8 cellular contexts compared by ENCODE assay signal in the genomic region with DNA sequence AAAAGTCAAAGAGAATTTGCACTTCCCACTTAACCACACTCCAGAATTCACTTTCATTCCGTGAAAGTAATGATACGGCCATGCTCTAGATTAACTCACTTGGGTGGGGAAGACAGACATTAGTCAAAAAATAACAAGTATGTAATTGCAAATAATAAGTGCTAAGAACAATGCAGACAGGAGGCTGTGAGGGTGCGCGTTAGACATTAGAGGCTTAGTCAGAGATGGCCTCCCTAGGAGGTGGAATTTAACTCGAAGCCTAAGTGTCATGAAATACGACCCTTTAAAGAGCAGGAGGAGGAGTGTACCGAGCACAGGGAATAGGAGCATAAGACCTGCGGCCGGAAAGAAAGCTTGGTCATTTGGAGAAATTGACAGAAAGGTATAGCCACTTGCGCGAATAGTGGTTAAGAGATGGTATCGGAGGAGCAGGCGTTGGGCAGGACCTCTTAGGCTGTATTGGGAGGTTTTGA. TPM values are rescaled to one million over a fixed set of nuclear protein-coding genes. Genes with fewer than 3 reads are reported as not detected.
DNase-seq lines count a peak whose midpoint lies in the region; ATAC-seq and TF ChIP-seq lines count a peak whose summit lies in the region.

No MANE protein-coding gene starts in this region.

- ATAC-seq in HG03354 (IDR thresholded peaks at IDR 0.05; ENCODE audit: poor library complexity, severe bottlenecking, unreplicated experiment) (peak; percentile 20), T-cell (replicated peaks in 1 of 4) (peak in 3 of 4 experiments; percentile 4 to 10 (median 6))

- H3K4me1 Mint-ChIP-seq in T-cell: peaks cover 5 to 31% (median 31%) of the 10 kb centered on the region in 3 donors

- H3K4me3 Mint-ChIP-seq in T-cell: no peak overlapping the region

- POLR2A ChIA-PET in T-cell (lab: Charles Lee): interaction anchor here in 1 of 2 donors (0.6 kb wide), 1 partner anchor 1051 kb away, joined by 3 read pairs; no protein-coding TSS in a partner anchor

- H3K27me3 Mint-ChIP-seq in T-cell: peaks cover 0 to 3% of the 10 kb centered on the region in 2 donors

- DNase-seq in activated CD4-positive, alpha-beta T cell treated with anti-CD3 and anti-CD28 coated beads for 48 hours: peak; percentile 26
- DNase-seq in activated CD4-positive, alpha-beta T cell treated with anti-CD3 and anti-CD28 coated beads for 1 hour: no peak
- peak in 2 of 34 experiments; percentile 7 to 20 for DNase-seq in T-cell
- DNase-seq in fibroblast of mammary gland (ENCODE audit: low read depth): peak; percentile 43
- peak; percentile 17 for DNase-seq in pons (ENCODE audit: low spot score)
- DNase-seq in NCI-H187 treated with DMSO at 0.1 percent for 48 hours (lab: John Stamatoyannopoulos, UW): no peak
- DNase-seq in SHP77 treated with DMSO at 0.1 percent for 48 hours (lab: John Stamatoyannopoulos, UW): no peak

- H3K4me3 ChIP-seq in fibroblast of mammary gland (ENCODE audit: control insufficient read depth, low read depth, low read length): peak overlapping the region; percentile 77

- peaks cover 29% of the 10 kb centered on the region for H3K36me3 Mint-ChIP-seq in T-cell

- TF ChIP-seq CTCF in fibroblast of mammary gland (conservative IDR thresholded peaks at IDR 0.05; ENCODE audit: control insufficient read depth, insufficient read depth, low read depth, low read length): no peak

- CTCF ChIA-PET in T-cell (lab: Charles Lee): interaction anchor here in 1 of 2 donors (1.0 kb wide), 1 partner anchor 201 kb away, joined by 3 read pairs; no protein-coding TSS in a partner anchor

- no peak overlapping the region for H3K27ac Mint-ChIP-seq in T-cell

- H3K9me3 Mint-ChIP-seq in T-cell: no peaks in the 10 kb centered on the region

RNA-seq across cellular contexts. Expression of a gene that starts 0.6 kb away (rescaled TPM):
- total RNA-seq in T-cell: 10 to 100 TPM; 14.0 to 33.6 (median 19.3) TPM

Comparison
In these comparisons a context has a peak if more than half of its experiments do, and no peak if none do; other contexts are left out.
1. DNase-seq: peak in activated CD4-positive, alpha-beta T cell treated with anti-CD3 and anti-CD28 coated beads for 48 hours (single experiment), fibroblast of mammary gland (single experiment) and pons (single experiment); none in activated CD4-positive, alpha-beta T cell treated with anti-CD3 and anti-CD28 coated beads for 1 hour (single experiment), NCI-H187 treated with DMSO at 0.1 percent for 48 hours (single experiment) and SHP77 treated with DMSO at 0.1 percent for 48 hours (single experiment).